In the genomic region with DNA sequence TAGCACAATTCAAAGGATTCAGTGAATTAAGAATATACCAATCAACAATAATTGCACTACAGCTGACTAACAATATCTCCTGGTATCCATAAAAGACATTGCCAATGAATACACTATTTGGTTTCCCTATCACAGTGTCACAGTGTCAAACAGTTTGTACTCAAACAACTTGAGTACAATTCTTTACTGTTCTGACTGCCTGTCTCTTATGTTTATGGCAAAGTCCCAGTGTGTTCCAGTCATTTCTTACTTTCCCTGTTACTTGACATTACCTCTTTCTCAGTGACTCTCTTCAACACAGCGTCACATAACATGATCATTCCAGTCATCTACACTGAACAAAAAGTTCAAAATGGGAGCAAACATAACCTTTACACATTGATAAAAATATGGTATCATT, we compare ENCODE assay signal across 27 cellular contexts. TPM values are rescaled to one million over a fixed set of nuclear protein-coding genes. Genes with fewer than 3 reads are reported as not detected.
DNase-seq lines count a peak whose midpoint lies in the region; ATAC-seq, FAIRE-seq and TF ChIP-seq lines count a peak whose summit lies in the region.
"Had no signal": no experiment of that assay in that cellular context is flagged by ENCODE, and none has a peak within 500 bp of the region (broad histone marks: within the 10 kb centered on the region; RNA-seq: fewer than 3 reads in every experiment).

No MANE protein-coding gene starts in this region.

- peaks cover 25% of the 10 kb centered on the region for H3K4me1 Mint-ChIP-seq in activated CD4-positive, alpha-beta T cell treated with anti-CD3 and anti-CD28 coated beads for 36 hours
- peaks cover 24% of the 10 kb centered on the region for H3K4me1 Mint-ChIP-seq in stimulated activated effector memory CD8-positive, alpha-beta T cell treated with anti-CD3 and anti-CD28 coated beads, Interleukin-12 subunit alpha, Interleukin-12 subunit beta, amount 100 ng/mL, for 72 hours

- no peaks in the 10 kb centered on the region for H3K27me3 Mint-ChIP-seq in activated CD4-positive, alpha-beta T cell treated with anti-CD3 and anti-CD28 coated beads for 36 hours
- H3K27me3 Mint-ChIP-seq: CD8-positive, alpha-beta memory T cell had no signal

- POLR2A ChIA-PET in activated CD4-positive, alpha-beta T cell treated with anti-CD3 and anti-CD28 coated beads for 36 hours (lab: Charles Lee): no interaction called here
- POLR2A ChIA-PET in HEK293 (lab: Yijun Ruan, JAX): no interaction called here

- intact Hi-C loops in activated CD4-positive, alpha-beta T cell treated with anti-CD3 and anti-CD28 coated beads for 36 hours (cut with DNase I, micrococcal nuclease): no loop called here

- H3K9me3 ChIP-seq in HEK293 (ENCODE audit: control insufficient read depth, insufficient read depth, low read depth, low read length) (no peaks in the 10 kb centered on the region), HAP-1 (no peaks in the 10 kb centered on the region)
- H3K9me3 ChIP-seq: BE2C had no signal

- TF ChIP-seq CTCF in HEK293 (tag by site-specific recombination; IDR thresholded peaks at IDR 0.05): no peak

- no peaks in the 10 kb centered on the region for H3K36me3 ChIP-seq in HEK293 (ENCODE audit: control insufficient read depth in 2 of 2, insufficient read depth in 1 of 2, low read length in 2 of 2)
- no peaks in the 10 kb centered on the region for H3K36me3 ChIP-seq in HAP-1 (replicated peaks)
- H3K36me3 ChIP-seq: BE2C, BLaER1 had no signal

- H3K36me3 Mint-ChIP-seq in activated CD4-positive, alpha-beta T cell treated with anti-CD3 and anti-CD28 coated beads for 36 hours (ENCODE audit: low read depth): no peaks in the 10 kb centered on the region
- H3K36me3 Mint-ChIP-seq in stimulated activated effector memory CD8-positive, alpha-beta T cell treated with anti-CD3 and anti-CD28 coated beads, Interleukin-12 subunit alpha, Interleukin-12 subunit beta, amount 100 ng/mL, for 72 hours: no peaks in the 10 kb centered on the region
- H3K36me3 Mint-ChIP-seq: CD14-positive monocyte; CD4-positive, CD25-positive, alpha-beta regulatory T cell had no signal

- no peaks in the 10 kb centered on the region for H3K9me3 Mint-ChIP-seq in activated CD4-positive, alpha-beta T cell treated with anti-CD3 and anti-CD28 coated beads for 36 hours (ENCODE audit: low read depth)
- H3K9me3 Mint-ChIP-seq in stimulated activated effector memory CD8-positive, alpha-beta T cell treated with anti-CD3 and anti-CD28 coated beads, Interleukin-12 subunit alpha, Interleukin-12 subunit beta, amount 100 ng/mL, for 72 hours: no peaks in the 10 kb centered on the region
- H3K9me3 Mint-ChIP-seq: CD14-positive monocyte; CD8-positive, alpha-beta memory T cell had no signal

- peak; percentile 47 for FAIRE-seq in GM12891 (lab: Jason Lieb, UNC)
- FAIRE-seq: GM12878 had no signal

- H3K27me3 ChIP-seq in HAP-1 (ENCODE audit: low read depth): no peaks in the 10 kb centered on the region
- H3K27me3 ChIP-seq: BE2C, BLaER1 had no signal

- H3K27ac ChIP-seq in HEK293 (ENCODE audit: extremely low read depth, low read depth, low read length): no peak overlapping the region

- H3K4me1 ChIP-seq in HEK293 (ENCODE audit: control insufficient read depth, insufficient read depth, low read length) (no peaks in the 10 kb centered on the region), HAP-1 (peaks cover 5% of the 10 kb centered on the region)
- H3K4me1 ChIP-seq: BE2C had no signal

- H3K4me3 ChIP-seq in HEK293 (ENCODE audit: low read depth, low read length): no peak overlapping the region
- no peak overlapping the region for H3K4me3 ChIP-seq in HAP-1
- H3K4me3 ChIP-seq: BLaER1, GM12878 had no signal

- no peak overlapping the region for H3K27ac Mint-ChIP-seq in activated CD4-positive, alpha-beta T cell treated with anti-CD3 and anti-CD28 coated beads for 36 hours
- H3K27ac Mint-ChIP-seq in stimulated activated effector memory CD8-positive, alpha-beta T cell treated with anti-CD3 and anti-CD28 coated beads, Interleukin-12 subunit alpha, Interleukin-12 subunit beta, amount 100 ng/mL, for 72 hours: no peak overlapping the region
- H3K27ac Mint-ChIP-seq: CD4-positive, alpha-beta memory T cell had no signal

- in situ Hi-C loops in HAP-1 (cut with MboI; ENCODE audit: low sequenced_read_pairs): no loop called here

- H3K4me3 Mint-ChIP-seq in activated CD4-positive, alpha-beta T cell treated with anti-CD3 and anti-CD28 coated beads for 36 hours: no peak overlapping the region
- H3K4me3 Mint-ChIP-seq in stimulated activated effector memory CD8-positive, alpha-beta T cell treated with anti-CD3 and anti-CD28 coated beads, Interleukin-12 subunit alpha, Interleukin-12 subunit beta, amount 100 ng/mL, for 72 hours: no peak overlapping the region
- H3K4me3 Mint-ChIP-seq: CD14-positive monocyte; CD4-positive, alpha-beta memory T cell; CD8-positive, alpha-beta memory T cell had no signal

- no peak for TF ChIP-seq POLR2A in GM12891 (IDR thresholded peaks at IDR 0.05; ENCODE audit: low read depth, low read length)

- DNase-seq in activated CD4-positive, alpha-beta T cell treated with anti-CD3 and anti-CD28 coated beads for 36 hours: no peak
- DNase-seq in activated CD4-positive, alpha-beta T cell treated with anti-CD3 and anti-CD28 coated beads, Interleukin-2, amount 50 U/mL, for 48 hours: no peak
- DNase-seq in GM12891 (ENCODE audit: insufficient read length, low spot score): no peak
- no peak for DNase-seq in stimulated activated effector memory CD8-positive, alpha-beta T cell treated with anti-CD3 and anti-CD28 coated beads, Interleukin-12 subunit alpha, Interleukin-12 subunit beta, amount 100 ng/mL, for 72 hours (ENCODE audit: low spot score in 2 of 2)
- no peak for DNase-seq in cerebellar nuclear complex (lab: John Stamatoyannopoulos, UW)
- no peak for DNase-seq in NCI-H1105 (lab: John Stamatoyannopoulos, UW)
- no peak for DNase-seq in HAP-1 (ENCODE audit: low spot score in 2 of 2)
- DNase-seq: 8988T; ACHN; BE2C; C1 segment of cervical spinal cord; CD4-positive, alpha-beta memory T cell; CD4-positive, CD25-positive, alpha-beta regulatory T cell; CD8-positive, alpha-beta memory T cell; COR-L47; DMS 273 treated with DMSO at 0.1 percent for 48 hours; DMS153; DMS53; DMS79; GDM1 had no signal

- peak; percentile 36 for ATAC-seq in activated CD4-positive, alpha-beta T cell treated with anti-CD3 and anti-CD28 coated beads for 36 hours
- peak; percentile 44 for ATAC-seq in stimulated activated effector memory CD8-positive, alpha-beta T cell treated with anti-CD3 and anti-CD28 coated beads, Interleukin-12 subunit alpha, Interleukin-12 subunit beta, amount 100 ng/mL, for 72 hours
- ATAC-seq: GM12878 had no signal

- CTCF ChIA-PET in activated CD4-positive, alpha-beta T cell treated with anti-CD3 and anti-CD28 coated beads for 36 hours (lab: Charles Lee): interaction anchor here (0.6 kb wide), 1 partner anchor 58 kb away, joined by 3 read pairs; no protein-coding TSS in a partner anchor
- CTCF ChIA-PET in HEK293 (lab: Yijun Ruan, JAX): interaction anchor here (0.5 kb wide), 1 partner anchor 248 kb away, joined by 4 read pairs; no protein-coding TSS in a partner anchor

TF ChIP-seq in GM12891, 5 proteins besides CTCF, POLR2A, EP300 and RAD21:
- TF ChIP-seq TAF1 (IDR thresholded peaks at IDR 0.05; ENCODE audit: low read depth, low read length) (no peak), POU2F2 (IDR thresholded peaks at IDR 0.05; ENCODE audit: low read depth, low read length) (no peak), PAX5 (IDR thresholded peaks at IDR 0.05; ENCODE audit: insufficient read depth, low read length, severe bottlenecking) (no peak), SPI1 (IDR thresholded peaks at IDR 0.05; ENCODE audit: low read depth, low read length) (no peak), POLR2AphosphoS5 (IDR thresholded peaks at IDR 0.05; ENCODE audit: low read depth, low read length) (no peak)

TF ChIP-seq in HEK293, 187 proteins besides CTCF, POLR2A, EP300 and RAD21:
- TF ChIP-seq, protein P1, sequence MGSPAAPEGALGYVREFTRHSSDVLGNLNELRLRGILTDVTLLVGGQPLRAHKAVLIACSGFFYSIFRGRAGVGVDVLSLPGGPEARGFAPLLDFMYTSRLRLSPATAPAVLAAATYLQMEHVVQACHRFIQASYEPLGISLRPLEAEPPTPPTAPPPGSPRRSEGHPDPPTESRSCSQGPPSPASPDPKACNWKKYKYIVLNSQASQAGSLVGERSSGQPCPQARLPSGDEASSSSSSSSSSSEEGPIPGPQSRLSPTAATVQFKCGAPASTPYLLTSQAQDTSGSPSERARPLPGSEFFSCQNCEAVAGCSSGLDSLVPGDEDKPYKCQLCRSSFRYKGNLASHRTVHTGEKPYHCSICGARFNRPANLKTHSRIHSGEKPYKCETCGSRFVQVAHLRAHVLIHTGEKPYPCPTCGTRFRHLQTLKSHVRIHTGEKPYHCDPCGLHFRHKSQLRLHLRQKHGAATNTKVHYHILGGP (tag by site-specific recombination; IDR thresholded peaks at IDR 0.05): peak; percentile 2; the same call in 1 of the 2 replicates
- TF ChIP-seq ZNF580 (tag by site-specific recombination; IDR thresholded peaks at IDR 0.05) (no peak), BCL11A (tag by site-specific recombination; IDR thresholded peaks at IDR 0.05; ENCODE audit: low read depth) (no peak), ZNF394 (tag by site-specific recombination; IDR thresholded peaks at IDR 0.05; ENCODE audit: borderline replicate concordance) (no peak)

RNA-seq across cellular contexts. Expression of gene RNASEH2B, which starts 21.2 kb away (rescaled TPM):
- total RNA-seq in activated CD4-positive, alpha-beta T cell treated with anti-CD3 and anti-CD28 coated beads for 36 hours: 10 to 100 TPM; 61.8 to 88.5 TPM
- 54.7 TPM for polyA plus RNA-seq in GM12891 (2012; ENCODE audit: low read depth, missing spikeins)

RNA-seq across cellular contexts. Expression of gene DLEU7, which starts 44.9 kb away (rescaled TPM):
- total RNA-seq in activated CD4-positive, alpha-beta T cell treated with anti-CD3 and anti-CD28 coated beads for 36 hours: not detected
- 0.18 TPM for polyA plus RNA-seq in GM12891 (2012; ENCODE audit: low read depth, missing spikeins)
- total RNA-seq: A673; CD4-positive, alpha-beta memory T cell; CD4-positive, CD25-positive, alpha-beta regulatory T cell; CD8-positive, alpha-beta memory T cell; G401; GM12878 had no signal
- polyA plus RNA-seq: AG04450, GM12878 had no signal
